In the genomic region with DNA sequence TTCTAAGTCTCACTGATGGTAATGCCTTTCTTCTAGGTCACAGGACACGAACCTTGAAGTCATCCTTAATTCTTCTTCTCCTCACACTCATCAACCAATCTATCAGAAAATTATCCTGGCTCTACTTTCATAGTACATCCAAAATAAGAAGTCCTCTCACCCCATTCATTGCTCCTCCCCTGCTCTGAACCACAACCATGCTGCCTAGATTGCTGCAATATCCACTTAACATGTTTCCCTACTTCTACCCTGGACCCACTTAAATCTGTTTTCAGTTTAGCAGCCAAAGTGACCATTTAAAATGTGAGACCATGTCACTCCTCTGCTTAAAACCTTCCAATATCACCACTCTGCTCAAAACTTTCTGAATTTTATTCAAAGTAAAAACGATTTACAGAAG, we compare ENCODE assay signal across 24 cellular contexts.
"Had no signal": no experiment of that assay in that cellular context is flagged by ENCODE, and none has a peak within 500 bp of the region (broad histone marks: within the 10 kb centered on the region; RNA-seq: fewer than 3 reads in every experiment).

No MANE protein-coding gene starts in this region.

- H3K27me3 Mint-ChIP-seq: dendritic cell treated with granulocyte-macrophage colony-stimulating factor and Interleukin-4, amounts not matched to agents 40 ng/mL and 50 ng/mL, for 4 days had no signal

- H3K27ac ChIP-seq: colonic mucosa, coronary artery, dorsolateral prefrontal cortex, epithelial cell of prostate, esophagus muscularis mucosa, esophagus squamous epithelium, foreskin keratinocyte, gastrocnemius medialis, gastroesophageal sphincter, heart left ventricle, heart right ventricle had no signal

- DNase-seq: colonic mucosa; cortex of kidney; dermis blood vessel endothelial cell; dorsolateral prefrontal cortex; effector CD4-positive, alpha-beta T cell; effector CD8-positive, alpha-beta T cell; effector memory CD4-positive, alpha-beta T cell; endodermal cell; erythroblast; esophagus squamous epithelium; foreskin fibroblast; foreskin keratinocyte; foreskin melanocyte; gastrocnemius medialis; glutamatergic neuron; head of caudate nucleus; heart left ventricle; heart right ventricle had no signal

- H3K4me3 ChIP-seq: colonic mucosa, coronary artery, dorsolateral prefrontal cortex, esophagus muscularis mucosa, esophagus squamous epithelium, gastrocnemius medialis, gastroesophageal sphincter, heart left ventricle, heart right ventricle had no signal

- H3K4me1 ChIP-seq: colonic mucosa, esophagus muscularis mucosa, esophagus squamous epithelium, foreskin keratinocyte, gastrocnemius medialis, gastroesophageal sphincter had no signal

- H3K27ac Mint-ChIP-seq: dendritic cell treated with granulocyte-macrophage colony-stimulating factor and Interleukin-4, amounts not matched to agents 40 ng/mL and 50 ng/mL, for 4 days; endodermal cell had no signal

- H3K27me3 ChIP-seq: colonic mucosa, dorsolateral prefrontal cortex, esophagus muscularis mucosa, esophagus squamous epithelium, foreskin keratinocyte, gastrocnemius medialis, gastroesophageal sphincter, heart left ventricle, heart right ventricle had no signal

- H3K36me3 ChIP-seq: colonic mucosa, esophagus muscularis mucosa, esophagus squamous epithelium, gastrocnemius medialis, gastroesophageal sphincter, heart left ventricle, heart right ventricle had no signal

- H3K4me1 Mint-ChIP-seq: endodermal cell had no signal

- H3K4me3 Mint-ChIP-seq: dendritic cell treated with granulocyte-macrophage colony-stimulating factor and Interleukin-4, amounts not matched to agents 40 ng/mL and 50 ng/mL, for 4 days; endodermal cell had no signal

- H3K9me3 ChIP-seq: colonic mucosa, esophagus muscularis mucosa, gastrocnemius medialis had no signal

- ATAC-seq: esophagus mucosa, foreskin keratinocyte, gastrocnemius medialis, gastroesophageal sphincter, heart left ventricle, heart right ventricle had no signal
